1 cellular context compared by ENCODE assay signal in genomic region chr3:52182203-52182602, GRCh38.
TF ChIP-seq lines count a peak whose summit lies in the region.

No MANE protein-coding gene starts in this region.

TF ChIP-seq in HepG2, 621 proteins besides CTCF, POLR2A, EP300 and RAD21 (continues in another document):
- peak; percentile 72; the same call in 1 of the 2 replicates for TF ChIP-seq NR2C2 (CRISPR knock-in tag; IDR thresholded peaks at IDR 0.05; ENCODE audit: borderline replicate concordance)
- 0 out of 2 replicates have a peak, but pooled peaks have one; percentile 26 for TF ChIP-seq ZBTB7A (CRISPR knock-in tag; IDR thresholded peaks at IDR 0.05)
- no peak for TF ChIP-seq HIVEP1 (CRISPR knock-in tag; IDR thresholded peaks at IDR 0.05)
- peak; percentile 76; the same call in 1 of the 2 replicates for TF ChIP-seq NR2F2 (IDR thresholded peaks at IDR 0.05; ENCODE audit: borderline replicate concordance, low read depth)
- TF ChIP-seq DZIP1 (CRISPR knock-in tag; IDR thresholded peaks at IDR 0.05) = no peak
- TF ChIP-seq ZNF629 (CRISPR knock-in tag; conservative IDR thresholded peaks at IDR 0.05) = no peak
- TF ChIP-seq RARA (CRISPR knock-in tag; IDR thresholded peaks at IDR 0.05) = peak; percentile 97
- 0 out of 2 replicates have a peak, but pooled peaks have one; percentile 31 for TF ChIP-seq ZNF782 (CRISPR knock-in tag; IDR thresholded peaks at IDR 0.05; ENCODE audit: borderline replicate concordance)
- TF ChIP-seq FOXO1 (CRISPR knock-in tag; IDR thresholded peaks at IDR 0.05) = no peak
- no peak for TF ChIP-seq ZNF143 (CRISPR knock-in tag; IDR thresholded peaks at IDR 0.05)
- peak; percentile 29; the same call in 1 of the 2 replicates for TF ChIP-seq ZNF609 (CRISPR knock-in tag; IDR thresholded peaks at IDR 0.05; ENCODE audit: borderline replicate concordance)
- no peak for TF ChIP-seq ZFP36 (IDR thresholded peaks at IDR 0.05; ENCODE audit: borderline replicate concordance, low read depth, low read length, partially characterized antibody)
- TF ChIP-seq ZNF687 (CRISPR knock-in tag; IDR thresholded peaks at IDR 0.05) = peak; percentile 52
- peak in 1 of 2 experiments; percentile 70; a peak in 1 of 4 replicates for TF ChIP-seq NR2F1 (CRISPR knock-in tag; IDR thresholded peaks at IDR 0.05)
- TF ChIP-seq ZFP90 (CRISPR knock-in tag; IDR thresholded peaks at IDR 0.05; ENCODE audit: borderline replicate concordance) = 0 out of 2 replicates have a peak, but pooled peaks have one; percentile 45
- TF ChIP-seq ARID4A (CRISPR knock-in tag; IDR thresholded peaks at IDR 0.05; ENCODE audit: borderline replicate concordance) = peak; percentile 32; the same call in 1 of the 2 replicates
- TF ChIP-seq LCORL (IDR thresholded peaks at IDR 0.05) = no peak
- 0 out of 2 replicates have a peak, but pooled peaks have one; percentile 34 for TF ChIP-seq LCORL (CRISPR knock-in tag; IDR thresholded peaks at IDR 0.05)
- peak; percentile 94 for TF ChIP-seq RXRA (CRISPR knock-in tag; IDR thresholded peaks at IDR 0.05)
- peak; percentile 52 for TF ChIP-seq SALL1 (CRISPR knock-in tag; IDR thresholded peaks at IDR 0.05)
- TF ChIP-seq FOXP4 (CRISPR knock-in tag; IDR thresholded peaks at IDR 0.05) = peak; percentile 34; the same call in 1 of the 2 replicates
- TF ChIP-seq SKI (IDR thresholded peaks at IDR 0.05; ENCODE audit: partially characterized antibody) = peak; percentile 17
- no peak for TF ChIP-seq ZNF530 (CRISPR knock-in tag; IDR thresholded peaks at IDR 0.05; ENCODE audit: low read depth)
- 0 out of 2 replicates have a peak, but pooled peaks have one; percentile 47 for TF ChIP-seq MED1 (CRISPR knock-in tag; IDR thresholded peaks at IDR 0.05)
- no peak for TF ChIP-seq ATF7 (IDR thresholded peaks at IDR 0.05)
- 0 out of 2 replicates have a peak, but pooled peaks have one; percentile 12 for TF ChIP-seq ATF7 (CRISPR knock-in tag; IDR thresholded peaks at IDR 0.05)
- peak; percentile 46; the same call in 1 of the 2 replicates for TF ChIP-seq HDAC2 (CRISPR knock-in tag; IDR thresholded peaks at IDR 0.05)
- 0 out of 2 replicates have a peak, but pooled peaks have one; percentile 18 for TF ChIP-seq NCOA2 (CRISPR knock-in tag; IDR thresholded peaks at IDR 0.05)
- peak; percentile 26; the same call in 1 of the 2 replicates for TF ChIP-seq TFAP4 (IDR thresholded peaks at IDR 0.05; ENCODE audit: borderline replicate concordance, low read depth)
- TF ChIP-seq ZNF574 (CRISPR knock-in tag; IDR thresholded peaks at IDR 0.05) = peak; percentile 42; the same call in 1 of the 2 replicates
